Comparison of ENCODE assay signal across 3 cellular contexts in genomic region chr1:165910764-165911421, GRCh38.
TF ChIP-seq lines count a peak whose summit lies in the region.

No MANE protein-coding gene starts in this region.

TF ChIP-seq in GM23338, 12 proteins besides CTCF, POLR2A, EP300 and RAD21 (continues in another document):
- TF ChIP-seq JUNB (IDR thresholded peaks at IDR 0.05; ENCODE audit: unreplicated experiment), result no peak
- TF ChIP-seq ZNF331 (CRISPR knock-in tag; IDR thresholded peaks at IDR 0.05; ENCODE audit: low read depth), result no peak
- TF ChIP-seq EZH2 (IDR thresholded peaks at IDR 0.05; ENCODE audit: low read depth, unreplicated experiment), result no peak
- TF ChIP-seq, protein P1, sequence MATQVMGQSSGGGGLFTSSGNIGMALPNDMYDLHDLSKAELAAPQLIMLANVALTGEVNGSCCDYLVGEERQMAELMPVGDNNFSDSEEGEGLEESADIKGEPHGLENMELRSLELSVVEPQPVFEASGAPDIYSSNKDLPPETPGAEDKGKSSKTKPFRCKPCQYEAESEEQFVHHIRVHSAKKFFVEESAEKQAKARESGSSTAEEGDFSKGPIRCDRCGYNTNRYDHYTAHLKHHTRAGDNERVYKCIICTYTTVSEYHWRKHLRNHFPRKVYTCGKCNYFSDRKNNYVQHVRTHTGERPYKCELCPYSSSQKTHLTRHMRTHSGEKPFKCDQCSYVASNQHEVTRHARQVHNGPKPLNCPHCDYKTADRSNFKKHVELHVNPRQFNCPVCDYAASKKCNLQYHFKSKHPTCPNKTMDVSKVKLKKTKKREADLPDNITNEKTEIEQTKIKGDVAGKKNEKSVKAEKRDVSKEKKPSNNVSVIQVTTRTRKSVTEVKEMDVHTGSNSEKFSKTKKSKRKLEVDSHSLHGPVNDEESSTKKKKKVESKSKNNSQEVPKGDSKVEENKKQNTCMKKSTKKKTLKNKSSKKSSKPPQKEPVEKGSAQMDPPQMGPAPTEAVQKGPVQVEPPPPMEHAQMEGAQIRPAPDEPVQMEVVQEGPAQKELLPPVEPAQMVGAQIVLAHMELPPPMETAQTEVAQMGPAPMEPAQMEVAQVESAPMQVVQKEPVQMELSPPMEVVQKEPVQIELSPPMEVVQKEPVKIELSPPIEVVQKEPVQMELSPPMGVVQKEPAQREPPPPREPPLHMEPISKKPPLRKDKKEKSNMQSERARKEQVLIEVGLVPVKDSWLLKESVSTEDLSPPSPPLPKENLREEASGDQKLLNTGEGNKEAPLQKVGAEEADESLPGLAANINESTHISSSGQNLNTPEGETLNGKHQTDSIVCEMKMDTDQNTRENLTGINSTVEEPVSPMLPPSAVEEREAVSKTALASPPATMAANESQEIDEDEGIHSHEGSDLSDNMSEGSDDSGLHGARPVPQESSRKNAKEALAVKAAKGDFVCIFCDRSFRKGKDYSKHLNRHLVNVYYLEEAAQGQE (IDR thresholded peaks at IDR 0.05; ENCODE audit: unreplicated experiment), result no peak
- TF ChIP-seq, protein P2, sequence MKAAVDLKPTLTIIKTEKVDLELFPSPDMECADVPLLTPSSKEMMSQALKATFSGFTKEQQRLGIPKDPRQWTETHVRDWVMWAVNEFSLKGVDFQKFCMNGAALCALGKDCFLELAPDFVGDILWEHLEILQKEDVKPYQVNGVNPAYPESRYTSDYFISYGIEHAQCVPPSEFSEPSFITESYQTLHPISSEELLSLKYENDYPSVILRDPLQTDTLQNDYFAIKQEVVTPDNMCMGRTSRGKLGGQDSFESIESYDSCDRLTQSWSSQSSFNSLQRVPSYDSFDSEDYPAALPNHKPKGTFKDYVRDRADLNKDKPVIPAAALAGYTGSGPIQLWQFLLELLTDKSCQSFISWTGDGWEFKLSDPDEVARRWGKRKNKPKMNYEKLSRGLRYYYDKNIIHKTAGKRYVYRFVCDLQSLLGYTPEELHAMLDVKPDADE (IDR thresholded peaks at IDR 0.05), result no peak
- no peak for TF ChIP-seq NANOG (IDR thresholded peaks at IDR 0.05; ENCODE audit: borderline replicate concordance)
- no peak for TF ChIP-seq EZH2phosphoT487 (IDR thresholded peaks at IDR 0.05; ENCODE audit: unreplicated experiment)
- TF ChIP-seq POLR2AphosphoS5 (IDR thresholded peaks at IDR 0.05; ENCODE audit: low read depth), result no peak
- no peak for TF ChIP-seq CREB1 (CRISPR knock-in tag; IDR thresholded peaks at IDR 0.05; ENCODE audit: low read depth)
- TF ChIP-seq ZNF114 (CRISPR knock-in tag; IDR thresholded peaks at IDR 0.05), result no peak
- no peak for TF ChIP-seq STAT1 (IDR thresholded peaks at IDR 0.05; ENCODE audit: unreplicated experiment)

TF ChIP-seq in H1, 55 proteins besides CTCF, POLR2A, EP300 and RAD21:
- TF ChIP-seq HDAC6 (IDR thresholded peaks at IDR 0.05; ENCODE audit: low read depth, low read length) (no peak), TEAD4 (IDR thresholded peaks at IDR 0.05; ENCODE audit: low read depth, low read length) (no peak), GABPA (IDR thresholded peaks at IDR 0.05; ENCODE audit: borderline replicate concordance, insufficient read depth, low read length) (no peak), ASH2L (IDR thresholded peaks at IDR 0.05; ENCODE audit: low read length) (no peak), CHD1 (IDR thresholded peaks at IDR 0.05; ENCODE audit: low read depth, low read length) (no peak), E2F6 (IDR thresholded peaks at IDR 0.05) (no peak), RNF2 (IDR thresholded peaks at IDR 0.05; ENCODE audit: borderline replicate concordance, low read depth, low read length, missing control alignments, poor library complexity, severe bottlenecking) (no peak), POLR2AphosphoS5 (IDR thresholded peaks at IDR 0.05; ENCODE audit: low read depth, low read length) (no peak; the same call in 1 of the 2 replicates), CEBPB (IDR thresholded peaks at IDR 0.05; ENCODE audit: low read depth, low read length) (no peak), HDAC2 (IDR thresholded peaks at IDR 0.05; ENCODE audit: borderline replicate concordance in 1 of 2, low read depth in 2 of 2, low read length in 2 of 2) (no peak)
- TF ChIP-seq, protein P3, sequence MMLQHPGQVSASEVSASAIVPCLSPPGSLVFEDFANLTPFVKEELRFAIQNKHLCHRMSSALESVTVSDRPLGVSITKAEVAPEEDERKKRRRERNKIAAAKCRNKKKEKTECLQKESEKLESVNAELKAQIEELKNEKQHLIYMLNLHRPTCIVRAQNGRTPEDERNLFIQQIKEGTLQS (IDR thresholded peaks at IDR 0.05; ENCODE audit: insufficient read depth, low read depth, low read length), result no peak
- TF ChIP-seq, protein P4, sequence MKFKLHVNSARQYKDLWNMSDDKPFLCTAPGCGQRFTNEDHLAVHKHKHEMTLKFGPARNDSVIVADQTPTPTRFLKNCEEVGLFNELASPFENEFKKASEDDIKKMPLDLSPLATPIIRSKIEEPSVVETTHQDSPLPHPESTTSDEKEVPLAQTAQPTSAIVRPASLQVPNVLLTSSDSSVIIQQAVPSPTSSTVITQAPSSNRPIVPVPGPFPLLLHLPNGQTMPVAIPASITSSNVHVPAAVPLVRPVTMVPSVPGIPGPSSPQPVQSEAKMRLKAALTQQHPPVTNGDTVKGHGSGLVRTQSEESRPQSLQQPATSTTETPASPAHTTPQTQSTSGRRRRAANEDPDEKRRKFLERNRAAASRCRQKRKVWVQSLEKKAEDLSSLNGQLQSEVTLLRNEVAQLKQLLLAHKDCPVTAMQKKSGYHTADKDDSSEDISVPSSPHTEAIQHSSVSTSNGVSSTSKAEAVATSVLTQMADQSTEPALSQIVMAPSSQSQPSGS (IDR thresholded peaks at IDR 0.05; ENCODE audit: low read length), result no peak

TF ChIP-seq in HepG2, 621 proteins besides CTCF, POLR2A, EP300 and RAD21 (continues in another document):
- TF ChIP-seq GLI4 (CRISPR knock-in tag; IDR thresholded peaks at IDR 0.05; ENCODE audit: borderline replicate concordance), result no peak
- TF ChIP-seq MLLT10 (CRISPR knock-in tag; IDR thresholded peaks at IDR 0.05), result no peak
- TF ChIP-seq POLR2AphosphoS2 (IDR thresholded peaks at IDR 0.05; ENCODE audit: low read depth, low read length), result no peak
- TF ChIP-seq, protein P5, sequence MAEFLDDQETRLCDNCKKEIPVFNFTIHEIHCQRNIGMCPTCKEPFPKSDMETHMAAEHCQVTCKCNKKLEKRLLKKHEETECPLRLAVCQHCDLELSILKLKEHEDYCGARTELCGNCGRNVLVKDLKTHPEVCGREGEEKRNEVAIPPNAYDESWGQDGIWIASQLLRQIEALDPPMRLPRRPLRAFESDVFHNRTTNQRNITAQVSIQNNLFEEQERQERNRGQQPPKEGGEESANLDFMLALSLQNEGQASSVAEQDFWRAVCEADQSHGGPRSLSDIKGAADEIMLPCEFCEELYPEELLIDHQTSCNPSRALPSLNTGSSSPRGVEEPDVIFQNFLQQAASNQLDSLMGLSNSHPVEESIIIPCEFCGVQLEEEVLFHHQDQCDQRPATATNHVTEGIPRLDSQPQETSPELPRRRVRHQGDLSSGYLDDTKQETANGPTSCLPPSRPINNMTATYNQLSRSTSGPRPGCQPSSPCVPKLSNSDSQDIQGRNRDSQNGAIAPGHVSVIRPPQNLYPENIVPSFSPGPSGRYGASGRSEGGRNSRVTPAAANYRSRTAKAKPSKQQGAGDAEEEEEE (CRISPR knock-in tag; IDR thresholded peaks at IDR 0.05; ENCODE audit: borderline replicate concordance), result no peak
- no peak for TF ChIP-seq SP4 (CRISPR knock-in tag; IDR thresholded peaks at IDR 0.05)
- TF ChIP-seq NPAS2 (CRISPR knock-in tag; IDR thresholded peaks at IDR 0.05; ENCODE audit: borderline replicate concordance), result no peak
- TF ChIP-seq KDM6A (CRISPR knock-in tag; IDR thresholded peaks at IDR 0.05; ENCODE audit: low read depth), result 0 out of 2 replicates have a peak, but pooled peaks have one; percentile 15
- no peak for TF ChIP-seq ZNF75D (CRISPR knock-in tag; IDR thresholded peaks at IDR 0.05; ENCODE audit: borderline replicate concordance)
- TF ChIP-seq MEIS1 (CRISPR knock-in tag; IDR thresholded peaks at IDR 0.05; ENCODE audit: borderline replicate concordance), result no peak
- no peak for TF ChIP-seq TP53 (CRISPR knock-in tag; conservative IDR thresholded peaks at IDR 0.05)
- TF ChIP-seq ZNF562 (CRISPR knock-in tag; IDR thresholded peaks at IDR 0.05; ENCODE audit: borderline replicate concordance), result no peak
- no peak for TF ChIP-seq NFE2L1 (CRISPR knock-in tag; IDR thresholded peaks at IDR 0.05; ENCODE audit: borderline replicate concordance)
- peak; percentile 87 for TF ChIP-seq ZGPAT (CRISPR knock-in tag; IDR thresholded peaks at IDR 0.05)
- TF ChIP-seq ZBTB39 (CRISPR knock-in tag; IDR thresholded peaks at IDR 0.05), result peak; percentile 80
- TF ChIP-seq NFIB (CRISPR knock-in tag; IDR thresholded peaks at IDR 0.05; ENCODE audit: borderline replicate concordance), result no peak
- TF ChIP-seq TEAD2 (CRISPR knock-in tag; IDR thresholded peaks at IDR 0.05), result no peak
- TF ChIP-seq, protein P6, sequence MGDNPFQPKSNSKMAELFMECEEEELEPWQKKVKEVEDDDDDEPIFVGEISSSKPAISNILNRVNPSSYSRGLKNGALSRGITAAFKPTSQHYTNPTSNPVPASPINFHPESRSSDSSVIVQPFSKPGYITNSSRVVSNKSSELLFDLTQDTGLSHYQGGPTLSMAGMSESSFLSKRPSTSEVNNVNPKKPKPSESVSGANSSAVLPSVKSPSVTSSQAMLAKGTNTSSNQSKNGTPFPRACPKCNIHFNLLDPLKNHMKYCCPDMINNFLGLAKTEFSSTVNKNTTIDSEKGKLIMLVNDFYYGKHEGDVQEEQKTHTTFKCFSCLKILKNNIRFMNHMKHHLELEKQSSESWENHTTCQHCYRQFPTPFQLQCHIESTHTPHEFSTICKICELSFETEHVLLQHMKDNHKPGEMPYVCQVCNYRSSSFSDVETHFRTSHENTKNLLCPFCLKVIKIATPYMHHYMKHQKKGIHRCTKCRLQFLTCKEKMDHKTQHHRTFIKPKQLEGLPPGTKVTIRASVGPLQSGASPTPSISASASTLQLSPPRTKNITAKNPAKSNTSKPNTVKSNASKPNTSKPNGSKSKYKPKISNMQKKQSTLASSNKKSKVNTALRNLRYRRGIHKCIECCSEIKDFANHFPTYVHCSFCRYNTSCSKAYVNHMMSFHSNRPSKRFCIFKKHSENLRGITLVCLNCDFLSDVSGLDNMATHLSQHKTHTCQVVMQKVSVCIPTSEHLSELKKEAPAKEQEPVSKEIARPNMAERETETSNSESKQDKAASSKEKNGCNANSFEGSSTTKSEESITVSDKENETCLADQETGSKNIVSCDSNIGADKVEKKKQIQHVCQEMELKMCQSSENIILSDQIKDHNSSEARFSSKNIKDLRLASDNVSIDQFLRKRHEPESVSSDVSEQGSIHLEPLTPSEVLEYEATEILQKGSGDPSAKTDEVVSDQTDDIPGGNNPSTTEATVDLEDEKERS (CRISPR knock-in tag; IDR thresholded peaks at IDR 0.05), result peak; percentile 59; the same call in 1 of the 2 replicates
- no peak for TF ChIP-seq NFATC3 (CRISPR knock-in tag; IDR thresholded peaks at IDR 0.05)
- TF ChIP-seq TCF7 (IDR thresholded peaks at IDR 0.05; ENCODE audit: low read depth), result peak; percentile 45; the same call in 1 of the 2 replicates
- TF ChIP-seq ARNT2 (CRISPR knock-in tag; IDR thresholded peaks at IDR 0.05; ENCODE audit: low read depth), result 0 out of 2 replicates have a peak, but pooled peaks have one; percentile 48
- no peak for TF ChIP-seq ZNF333 (CRISPR knock-in tag; IDR thresholded peaks at IDR 0.05; ENCODE audit: borderline replicate concordance)
- TF ChIP-seq ZNF225 (CRISPR knock-in tag; IDR thresholded peaks at IDR 0.05), result peak; percentile 33; the same call in 1 of the 2 replicates
- TF ChIP-seq, protein P3 (CRISPR knock-in tag; IDR thresholded peaks at IDR 0.05), result no peak
- TF ChIP-seq ELF3 (CRISPR knock-in tag; IDR thresholded peaks at IDR 0.05), result peak; percentile 81
- peak; percentile 90 for TF ChIP-seq ZBTB26 (CRISPR knock-in tag; IDR thresholded peaks at IDR 0.05; ENCODE audit: borderline replicate concordance)
- TF ChIP-seq, protein P7, sequence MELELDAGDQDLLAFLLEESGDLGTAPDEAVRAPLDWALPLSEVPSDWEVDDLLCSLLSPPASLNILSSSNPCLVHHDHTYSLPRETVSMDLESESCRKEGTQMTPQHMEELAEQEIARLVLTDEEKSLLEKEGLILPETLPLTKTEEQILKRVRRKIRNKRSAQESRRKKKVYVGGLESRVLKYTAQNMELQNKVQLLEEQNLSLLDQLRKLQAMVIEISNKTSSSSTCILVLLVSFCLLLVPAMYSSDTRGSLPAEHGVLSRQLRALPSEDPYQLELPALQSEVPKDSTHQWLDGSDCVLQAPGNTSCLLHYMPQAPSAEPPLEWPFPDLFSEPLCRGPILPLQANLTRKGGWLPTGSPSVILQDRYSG (CRISPR knock-in tag; IDR thresholded peaks at IDR 0.05), result peak; percentile 46; the same call in 1 of the 2 replicates
- TF ChIP-seq, protein P8, sequence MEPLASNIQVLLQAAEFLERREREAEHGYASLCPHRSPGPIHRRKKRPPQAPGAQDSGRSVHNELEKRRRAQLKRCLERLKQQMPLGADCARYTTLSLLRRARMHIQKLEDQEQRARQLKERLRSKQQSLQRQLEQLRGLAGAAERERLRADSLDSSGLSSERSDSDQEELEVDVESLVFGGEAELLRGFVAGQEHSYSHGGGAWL (CRISPR knock-in tag; IDR thresholded peaks at IDR 0.05), result no peak
